3 cellular contexts compared by ENCODE assay signal in the genomic region with DNA sequence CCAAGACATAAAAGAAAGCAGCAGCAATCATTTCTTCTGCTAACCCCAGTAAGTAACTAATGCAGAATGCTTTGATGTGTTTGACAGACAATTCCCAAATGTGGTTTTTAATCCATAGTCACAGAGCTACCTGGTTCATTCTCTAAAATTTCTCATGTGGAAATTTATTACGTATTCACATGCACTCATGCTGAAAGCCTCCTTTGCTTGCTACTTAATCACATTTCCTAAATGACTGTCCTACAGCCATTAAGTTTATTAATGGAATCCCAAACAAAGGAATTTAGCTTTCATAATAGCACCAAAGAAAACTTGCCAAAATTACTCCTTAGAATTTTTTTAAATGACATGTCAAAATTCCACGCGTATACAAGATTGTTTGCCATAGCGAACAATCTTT.
"Had no signal": no experiment of that assay in that cellular context is flagged by ENCODE, and none has a peak within 500 bp of the region (broad histone marks: within the 10 kb centered on the region; RNA-seq: fewer than 3 reads in every experiment).

No MANE protein-coding gene starts in this region.

- DNase-seq: H9, HCEC 1CT, IMR-90 had no signal
